Comparison of ENCODE assay signal across 15 cellular contexts in the genomic region with DNA sequence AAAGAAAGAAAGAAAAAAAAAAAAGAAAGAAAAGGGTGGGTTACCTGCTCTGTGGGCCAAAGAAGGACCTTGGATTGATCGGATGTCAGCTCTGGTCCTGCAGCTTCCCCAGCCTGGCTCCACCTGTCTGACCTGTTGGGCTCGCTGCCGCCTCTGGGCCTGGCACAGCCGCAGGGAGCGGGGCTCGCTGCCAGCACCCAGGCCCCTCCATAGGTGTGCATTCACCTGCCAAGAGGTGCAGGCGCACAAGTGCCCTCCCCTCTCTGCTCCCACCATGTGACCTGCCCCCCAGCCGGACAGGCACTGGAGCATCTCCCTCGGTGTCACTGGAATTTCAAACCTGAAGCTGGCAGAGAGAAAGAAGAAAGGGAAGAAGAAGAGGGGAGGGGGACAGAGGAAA. TPM values are rescaled to one million over a fixed set of nuclear protein-coding genes. Genes with fewer than 3 reads are reported as not detected.
DNase-seq lines count a peak whose midpoint lies in the region; ATAC-seq and TF ChIP-seq lines count a peak whose summit lies in the region.
"Had no signal": no experiment of that assay in that cellular context is flagged by ENCODE, and none has a peak within 500 bp of the region (broad histone marks: within the 10 kb centered on the region; RNA-seq: fewer than 3 reads in every experiment).

No MANE protein-coding gene starts in this region.

- peaks cover 95% of the 10 kb centered on the region for H3K79me2 ChIP-seq in mammary epithelial cell (ENCODE audit: insufficient read depth, low read length)

- H3K27me3 ChIP-seq in mammary epithelial cell (ENCODE audit: insufficient read depth, low read length) (no peaks in the 10 kb centered on the region), uterus (no peaks in the 10 kb centered on the region)

- H3K27me3 Mint-ChIP-seq in MCF 10A (ENCODE audit: insufficient read depth, unreplicated experiment): no peaks in the 10 kb centered on the region
- H3K27me3 Mint-ChIP-seq: brain; CD4-positive, alpha-beta T cell had no signal

- WGBS in mammary epithelial cell (ENCODE audit: low coverage, missing lambda C conversion rate): 87% methylated on average over 7 of the region's 9 CpGs

- in situ Hi-C loops in T47D (cut with HindIII; ENCODE audit: low pct_unique_long_range_greater_than_20kb, low sequenced_read_pairs) (no loop called here), mammary epithelial cell (cut with MboI; ENCODE audit: low sequenced_read_pairs in 2 of 2) (no loop called here)

- no peak overlapping the region for H3K4me2 ChIP-seq in mammary epithelial cell (ENCODE audit: insufficient read depth, low read depth, low read length)

- POLR2A ChIA-PET in MCF 10A (lab: Yijun Ruan, JAX): interaction anchor here (0.6 kb wide), 1 partner anchor 34 kb away, joined by 4 read pairs; no protein-coding TSS in a partner anchor

- no peaks in the 10 kb centered on the region for H3K36me3 ChIP-seq in mammary epithelial cell (ENCODE audit: insufficient read depth, low read length)
- no peaks in the 10 kb centered on the region for H3K36me3 ChIP-seq in uterus

- no peak for ATAC-seq in HG02798 (IDR thresholded peaks at IDR 0.05; ENCODE audit: poor library complexity, unreplicated experiment)

- no peak overlapping the region for H2AFZ ChIP-seq in mammary epithelial cell (ENCODE audit: low read depth, low read length)

- no peak overlapping the region for H3K27ac Mint-ChIP-seq in MCF 10A (ENCODE audit: low read depth, unreplicated experiment)
- H3K27ac Mint-ChIP-seq: CD4-positive, alpha-beta T cell had no signal

- H3K9ac ChIP-seq in mammary epithelial cell (ENCODE audit: insufficient read depth, low read length): no peak overlapping the region

- H3K9me3 Mint-ChIP-seq in MCF 10A (ENCODE audit: unreplicated experiment): no peaks in the 10 kb centered on the region
- H3K9me3 Mint-ChIP-seq: brain; CD4-positive, alpha-beta T cell had no signal

- no peak overlapping the region for H3K4me3 ChIP-seq in mammary epithelial cell (replicated peaks in 1 of 3; ENCODE audit: insufficient read depth in 1 of 3, low read depth in 2 of 3, low read length in 3 of 3)
- no peak overlapping the region for H3K4me3 ChIP-seq in uterus

- intact Hi-C loops in MCF 10A (cut with micrococcal nuclease): no loop called here
- intact Hi-C loops in mammary epithelial cell (cut with micrococcal nuclease): no loop called here
- intact Hi-C loops in uterus (cut with DNase I; ENCODE audit: low total_unique reads): no loop called here

- TF ChIP-seq POLR2A in uterus (IDR thresholded peaks at IDR 0.05): no peak

- TF ChIP-seq CTCF in MCF 10A (IDR thresholded peaks at IDR 0.05; ENCODE audit: unreplicated experiment): no peak
- no peak for TF ChIP-seq CTCF in mammary epithelial cell (conservative IDR thresholded peaks at IDR 0.05 in 1 of 2, IDR thresholded peaks at IDR 0.05 in 1 of 2; ENCODE audit: extremely low read depth in 1 of 2, insufficient read depth in 1 of 2, low read depth in 1 of 2, low read length in 2 of 2)
- TF ChIP-seq CTCF in uterus (IDR thresholded peaks at IDR 0.05): no peak

- H3K9me3 ChIP-seq in mammary epithelial cell (replicated peaks; ENCODE audit: insufficient read depth, low read length): no peaks in the 10 kb centered on the region
- no peaks in the 10 kb centered on the region for H3K9me3 ChIP-seq in uterus

- BruUV-seq in MCF 10A (replicated peaks; lab: Mats Ljungman, UMichigan): no TSS peak
- no TSS peak for BruUV-seq in mammary epithelial cell (replicated peaks; lab: Mats Ljungman, UMichigan)

- H3K4me3 Mint-ChIP-seq in MCF 10A (ENCODE audit: unreplicated experiment): no peak overlapping the region
- H3K4me3 Mint-ChIP-seq: brain; CD4-positive, alpha-beta T cell had no signal

- dilution Hi-C loops in mammary epithelial cell (cut with HindIII; ENCODE audit: low sequenced_read_pairs): no loop called here

- CTCF ChIA-PET in MCF 10A (lab: Yijun Ruan, JAX): interaction anchor here (0.6 to 3.0 kb wide), 4 partner anchors 19 to 39 kb away, joined by 3 to 11 read pairs (median 4); no protein-coding TSS in a partner anchor
- CTCF ChIA-PET in mammary epithelial cell (lab: Charles Lee; ENCODE audit: low non-redundant PET): no interaction called here

- H3K4me1 Mint-ChIP-seq in MCF 10A (ENCODE audit: insufficient read depth, unreplicated experiment): peaks cover 21% of the 10 kb centered on the region

- H4K20me1 ChIP-seq in mammary epithelial cell (ENCODE audit: insufficient read depth, low read length): peaks cover 29% of the 10 kb centered on the region

- H3K36me3 Mint-ChIP-seq in MCF 10A (ENCODE audit: insufficient read depth, unreplicated experiment): peaks cover 43% of the 10 kb centered on the region

- H3K4me1 ChIP-seq in mammary epithelial cell (ENCODE audit: insufficient read depth, low read length) (peaks cover 24% of the 10 kb centered on the region), uterus (peaks cover 4 to 9% of the 10 kb centered on the region in 2 donors)

- DNase-seq in T47D (ENCODE audit: low read depth in 1 of 2, low spot score in 1 of 2) (peak; percentile 33 to 73), MCF 10A (ENCODE audit: unreplicated experiment) (no peak), mammary epithelial cell (no peak), mucosa of gallbladder (ENCODE audit: low spot score) (peak; percentile 58), uterus (no peak), DMS153 treated with DMSO at 0.1 percent for 48 hours (lab: John Stamatoyannopoulos, UW; ENCODE audit: unreplicated experiment) (no peak)
- no peak for DNase-seq in stimulated activated CD4-positive, alpha-beta T cell treated with anti-CD3 and anti-CD28 coated beads, Interleukin-12 subunit alpha, Interleukin-12 subunit beta, amount 100 ng/mL, for 4 hours
- DNase-seq: activated CD8-positive, alpha-beta memory T cell treated with anti-CD3 and anti-CD28 coated beads for 24 hours; activated gamma-delta T cell treated with Interleukin-2 at 50 U/mL for 16 hours; CD4-positive, alpha-beta T cell; effector CD8-positive, alpha-beta T cell; trophoblast cell; WERI-Rb-1 had no signal

- peak overlapping the region; percentile 46 for H3K27ac ChIP-seq in mammary epithelial cell (ENCODE audit: insufficient read depth, low read depth, low read length)
- peak overlapping the region; percentile 88 to 94 for H3K27ac ChIP-seq in uterus
- H3K27ac ChIP-seq: WERI-Rb-1 had no signal

RNA-seq across cellular contexts. Expression of gene GPR157, which starts 33.1 kb away (rescaled TPM):
- total RNA-seq in MCF 10A (2022) (8.1 and 12.7 TPM in 2 replicates), mammary epithelial cell (10 to 100 TPM in 1 of 2 donors, 1 to 10 TPM in 1; 7.2 to 10.4 TPM), mucosa of gallbladder (8.3 TPM), uterus (10 to 100 TPM in 1 of 4 donors, 1 to 10 TPM in 2, under 1 TPM in 1; 0.59 to 10.7 (median 2.2) TPM)
- polyA plus RNA-seq in mammary epithelial cell: 2.3 TPM
- 16.1 TPM for polyA minus RNA-seq in mammary epithelial cell

Comparison
In these comparisons a context has a peak if more than half of its experiments do, and no peak if none do; other contexts are left out.
1. DNase-seq: peak in T47D (2 of 2) and mucosa of gallbladder (single experiment); none in MCF 10A (single experiment), mammary epithelial cell (single experiment), uterus (0 of 2), stimulated activated CD4-positive, alpha-beta T cell treated with anti-CD3 and anti-CD28 coated beads, Interleukin-12 subunit alpha, Interleukin-12 subunit beta, amount 100 ng/mL, for 4 hours (single experiment) and DMS153 treated with DMSO at 0.1 percent for 48 hours (single experiment).